In genomic region chr13:97295279-97296182, GRCh38 we compare ENCODE assay signal across 11 cellular contexts.
DNase-seq lines count a peak whose midpoint lies in the region; ATAC-seq, FAIRE-seq and TF ChIP-seq lines count a peak whose summit lies in the region.
"Had no signal": no experiment of that assay in that cellular context is flagged by ENCODE, and none has a peak within 500 bp of the region (broad histone marks: within the 10 kb centered on the region; RNA-seq: fewer than 3 reads in every experiment).

No MANE protein-coding gene starts in this region.

- ATAC-seq in pancreas: peak; percentile 46 to 53 (median 52)
- ATAC-seq in HG02852 (IDR thresholded peaks at IDR 0.05; ENCODE audit: unreplicated experiment): no peak

- 41 to 49% methylated on average over 5 of the region's 5 CpGs for WGBS in pancreas, 2 donors

- no peak overlapping the region for H3K4me3 Mint-ChIP-seq in Caco-2 (ENCODE audit: unreplicated experiment)

- no peak overlapping the region for H3K27ac Mint-ChIP-seq in Caco-2 (ENCODE audit: unreplicated experiment)

- H3K27me3 Mint-ChIP-seq in Caco-2 (ENCODE audit: insufficient read depth, unreplicated experiment): no peaks in the 10 kb centered on the region

- peak overlapping the region; percentile 65 for H3K27ac ChIP-seq in SJSA1
- peak overlapping the region in 1 of 4 donors; percentile 51 for H3K27ac ChIP-seq in pancreas

- peaks cover 31% of the 10 kb centered on the region for H3K4me1 ChIP-seq in SJSA1 (replicated peaks)
- H3K4me1 ChIP-seq in pancreas: peaks cover 0 to 27% (median 9%) of the 10 kb centered on the region in 3 donors
- peaks cover 33% of the 10 kb centered on the region for H3K4me1 ChIP-seq in Caco-2

- CTCF ChIA-PET in Caco-2 (lab: Charles Lee): no interaction called here

- H3K4me1 Mint-ChIP-seq in Caco-2 (ENCODE audit: low read depth, unreplicated experiment): no peaks in the 10 kb centered on the region

- H3K36me3 ChIP-seq in SJSA1 (no peaks in the 10 kb centered on the region; the same call in 1 of the 2 replicates), pancreas (no peaks in the 10 kb centered on the region), Caco-2 (ENCODE audit: control insufficient read depth, insufficient read depth, low read length) (no peaks in the 10 kb centered on the region)

- H3K9me3 Mint-ChIP-seq in Caco-2 (ENCODE audit: unreplicated experiment): no peaks in the 10 kb centered on the region

- no peaks in the 10 kb centered on the region for H3K36me3 Mint-ChIP-seq in Caco-2 (ENCODE audit: insufficient read depth, unreplicated experiment)

- no TSS peak for BruUV-seq in Caco-2 (replicated peaks; lab: Mats Ljungman, UMichigan)

- FAIRE-seq in pancreas (lab: Jason Lieb, UNC): peak; percentile 95
- FAIRE-seq: endometrium had no signal

- no peaks in the 10 kb centered on the region for H3K9me3 ChIP-seq in SJSA1 (replicated peaks)
- H3K9me3 ChIP-seq in pancreas: no peaks in the 10 kb centered on the region
- no peaks in the 10 kb centered on the region for H3K9me3 ChIP-seq in Caco-2

- H3K4me3 ChIP-seq in SJSA1 (no peak overlapping the region), pancreas (no peak overlapping the region), Caco-2 (ENCODE audit: low read depth, low read length) (no peak overlapping the region)

- POLR2A ChIA-PET in Caco-2 (lab: Charles Lee): no interaction called here

- no peak for TF ChIP-seq CTCF in pancreas (IDR thresholded peaks at IDR 0.05)
- TF ChIP-seq CTCF in Caco-2 (IDR thresholded peaks at IDR 0.05; ENCODE audit: insufficient read depth in 1 of 2, low read depth in 1 of 2, low read length in 1 of 2, severe bottlenecking in 1 of 2, unreplicated experiment in 1 of 2): no peak

- DNase-seq in EL (peak; percentile 77), SJSA1 (ENCODE audit: low read depth in 1 of 2, low spot score in 2 of 2) (no peak), fibroblast of peridontal ligament (ENCODE audit: extremely low read depth) (peak; percentile 71), pancreas (no peak), T-helper 2 cell (no peak), SIG-M5 treated with dmso at 0.1 percent for 504 hours (lab: John Stamatoyannopoulos, UW; ENCODE audit: unreplicated experiment) (no peak), Caco-2 (no peak)
- DNase-seq: NCI-H510A treated with DMSO at 0.1 percent for 48 hours, T1000 had no signal

- H3K27me3 ChIP-seq in SJSA1 (replicated peaks) (no peaks in the 10 kb centered on the region), pancreas (no peaks in the 10 kb centered on the region), Caco-2 (replicated peaks; ENCODE audit: control insufficient read depth, insufficient read depth, low read length) (no peaks in the 10 kb centered on the region)

- intact Hi-C loops in pancreas (cut with DNase I): no loop called here
- intact Hi-C loops in Caco-2 (cut with micrococcal nuclease; ENCODE audit: unreplicated experiment): no loop called here

Comparison
In these comparisons a context has a peak if more than half of its experiments do, and no peak if none do; other contexts are left out.
1. DNase-seq: peak in EL (single experiment) and fibroblast of peridontal ligament (single experiment); none in SJSA1 (0 of 2), pancreas (0 of 6), T-helper 2 cell (0 of 5), SIG-M5 treated with dmso at 0.1 percent for 504 hours (single experiment) and Caco-2 (0 of 2).